Comparison of ENCODE assay signal across 1 cellular context in the genomic region with DNA sequence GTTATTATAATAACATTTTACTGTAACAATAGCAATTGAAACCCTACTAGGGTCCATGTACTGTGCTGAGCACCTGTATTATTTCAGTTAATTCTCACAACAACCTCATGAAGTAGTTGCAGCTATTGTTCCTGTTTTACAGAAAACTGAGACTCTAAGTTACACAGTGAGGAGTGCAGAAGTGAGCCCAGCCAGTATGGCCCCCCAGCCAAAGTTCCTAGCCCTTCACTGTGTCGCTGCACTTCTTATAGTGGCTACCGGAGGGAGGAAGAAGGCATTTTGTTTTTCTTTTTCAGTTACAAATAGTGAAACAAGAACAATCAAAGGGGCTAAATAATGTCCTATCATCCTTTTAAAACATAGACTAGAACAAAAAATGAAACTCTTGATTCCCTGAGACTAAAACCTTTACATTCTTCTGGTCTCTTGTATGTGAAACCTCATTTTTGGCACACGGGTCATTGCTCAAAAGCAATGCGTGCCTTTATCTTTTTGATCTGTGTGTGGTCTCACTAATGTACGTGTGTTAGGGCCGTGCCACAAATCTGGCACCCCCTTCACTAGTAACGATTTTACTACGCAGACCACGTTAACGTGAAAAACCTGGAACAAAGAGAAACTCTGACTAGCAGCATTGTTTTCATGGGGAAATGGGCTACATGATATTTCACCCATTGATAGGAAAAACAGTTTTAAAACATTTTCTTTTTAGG.
TF ChIP-seq lines count a peak whose summit lies in the region.

No MANE protein-coding gene starts in this region.

TF ChIP-seq in GM12878, 131 proteins besides CTCF, POLR2A, EP300 and RAD21 (continued from another document):
- TF ChIP-seq, protein P1, sequence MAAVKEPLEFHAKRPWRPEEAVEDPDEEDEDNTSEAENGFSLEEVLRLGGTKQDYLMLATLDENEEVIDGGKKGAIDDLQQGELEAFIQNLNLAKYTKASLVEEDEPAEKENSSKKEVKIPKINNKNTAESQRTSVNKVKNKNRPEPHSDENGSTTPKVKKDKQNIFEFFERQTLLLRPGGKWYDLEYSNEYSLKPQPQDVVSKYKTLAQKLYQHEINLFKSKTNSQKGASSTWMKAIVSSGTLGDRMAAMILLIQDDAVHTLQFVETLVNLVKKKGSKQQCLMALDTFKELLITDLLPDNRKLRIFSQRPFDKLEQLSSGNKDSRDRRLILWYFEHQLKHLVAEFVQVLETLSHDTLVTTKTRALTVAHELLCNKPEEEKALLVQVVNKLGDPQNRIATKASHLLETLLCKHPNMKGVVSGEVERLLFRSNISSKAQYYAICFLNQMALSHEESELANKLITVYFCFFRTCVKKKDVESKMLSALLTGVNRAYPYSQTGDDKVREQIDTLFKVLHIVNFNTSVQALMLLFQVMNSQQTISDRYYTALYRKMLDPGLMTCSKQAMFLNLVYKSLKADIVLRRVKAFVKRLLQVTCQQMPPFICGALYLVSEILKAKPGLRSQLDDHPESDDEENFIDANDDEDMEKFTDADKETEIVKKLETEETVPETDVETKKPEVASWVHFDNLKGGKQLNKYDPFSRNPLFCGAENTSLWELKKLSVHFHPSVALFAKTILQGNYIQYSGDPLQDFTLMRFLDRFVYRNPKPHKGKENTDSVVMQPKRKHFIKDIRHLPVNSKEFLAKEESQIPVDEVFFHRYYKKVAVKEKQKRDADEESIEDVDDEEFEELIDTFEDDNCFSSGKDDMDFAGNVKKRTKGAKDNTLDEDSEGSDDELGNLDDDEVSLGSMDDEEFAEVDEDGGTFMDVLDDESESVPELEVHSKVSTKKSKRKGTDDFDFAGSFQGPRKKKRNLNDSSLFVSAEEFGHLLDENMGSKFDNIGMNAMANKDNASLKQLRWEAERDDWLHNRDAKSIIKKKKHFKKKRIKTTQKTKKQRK (IDR thresholded peaks at IDR 0.05; ENCODE audit: low read depth, low read length) = no peak
- no peak; the same call in 1 of the 2 replicates for TF ChIP-seq SPI1 (IDR thresholded peaks at IDR 0.05; ENCODE audit: borderline replicate concordance, insufficient read depth, low read depth, low read length)
- TF ChIP-seq IRF4 (IDR thresholded peaks at IDR 0.05; ENCODE audit: low read depth, low read length) = no peak
- no peak for TF ChIP-seq SREBF1 (IDR thresholded peaks at IDR 0.05; ENCODE audit: low read length)
- TF ChIP-seq YY1 (IDR thresholded peaks at IDR 0.05; ENCODE audit: low read depth, low read length) = 0 out of 2 replicates have a peak, but pooled peaks have one; percentile 26
- peak in 1 of 2 experiments; percentile 70; a peak in 1 of 4 replicates for TF ChIP-seq BHLHE40 (IDR thresholded peaks at IDR 0.05; ENCODE audit: borderline replicate concordance in 1 of 2, low read depth in 2 of 2, low read length in 1 of 2)
- TF ChIP-seq, protein P2, sequence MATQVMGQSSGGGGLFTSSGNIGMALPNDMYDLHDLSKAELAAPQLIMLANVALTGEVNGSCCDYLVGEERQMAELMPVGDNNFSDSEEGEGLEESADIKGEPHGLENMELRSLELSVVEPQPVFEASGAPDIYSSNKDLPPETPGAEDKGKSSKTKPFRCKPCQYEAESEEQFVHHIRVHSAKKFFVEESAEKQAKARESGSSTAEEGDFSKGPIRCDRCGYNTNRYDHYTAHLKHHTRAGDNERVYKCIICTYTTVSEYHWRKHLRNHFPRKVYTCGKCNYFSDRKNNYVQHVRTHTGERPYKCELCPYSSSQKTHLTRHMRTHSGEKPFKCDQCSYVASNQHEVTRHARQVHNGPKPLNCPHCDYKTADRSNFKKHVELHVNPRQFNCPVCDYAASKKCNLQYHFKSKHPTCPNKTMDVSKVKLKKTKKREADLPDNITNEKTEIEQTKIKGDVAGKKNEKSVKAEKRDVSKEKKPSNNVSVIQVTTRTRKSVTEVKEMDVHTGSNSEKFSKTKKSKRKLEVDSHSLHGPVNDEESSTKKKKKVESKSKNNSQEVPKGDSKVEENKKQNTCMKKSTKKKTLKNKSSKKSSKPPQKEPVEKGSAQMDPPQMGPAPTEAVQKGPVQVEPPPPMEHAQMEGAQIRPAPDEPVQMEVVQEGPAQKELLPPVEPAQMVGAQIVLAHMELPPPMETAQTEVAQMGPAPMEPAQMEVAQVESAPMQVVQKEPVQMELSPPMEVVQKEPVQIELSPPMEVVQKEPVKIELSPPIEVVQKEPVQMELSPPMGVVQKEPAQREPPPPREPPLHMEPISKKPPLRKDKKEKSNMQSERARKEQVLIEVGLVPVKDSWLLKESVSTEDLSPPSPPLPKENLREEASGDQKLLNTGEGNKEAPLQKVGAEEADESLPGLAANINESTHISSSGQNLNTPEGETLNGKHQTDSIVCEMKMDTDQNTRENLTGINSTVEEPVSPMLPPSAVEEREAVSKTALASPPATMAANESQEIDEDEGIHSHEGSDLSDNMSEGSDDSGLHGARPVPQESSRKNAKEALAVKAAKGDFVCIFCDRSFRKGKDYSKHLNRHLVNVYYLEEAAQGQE (IDR thresholded peaks at IDR 0.05; ENCODE audit: low read depth, low read length) = no peak
- TF ChIP-seq TCF7 (IDR thresholded peaks at IDR 0.05; ENCODE audit: borderline replicate concordance) = 0 out of 2 replicates have a peak, but pooled peaks have one; percentile 27
- no peak for TF ChIP-seq CEBPB (IDR thresholded peaks at IDR 0.05; ENCODE audit: borderline replicate concordance in 1 of 2, low read depth in 2 of 2, low read length in 2 of 2)
- no peak for TF ChIP-seq FOXM1 (IDR thresholded peaks at IDR 0.05; ENCODE audit: low read depth, low read length)
- no peak for TF ChIP-seq ETV6 (conservative IDR thresholded peaks at IDR 0.05 in 1 of 2, IDR thresholded peaks at IDR 0.05 in 1 of 2; ENCODE audit: borderline replicate concordance in 1 of 2, low read depth in 1 of 2)
- TF ChIP-seq, protein P3, sequence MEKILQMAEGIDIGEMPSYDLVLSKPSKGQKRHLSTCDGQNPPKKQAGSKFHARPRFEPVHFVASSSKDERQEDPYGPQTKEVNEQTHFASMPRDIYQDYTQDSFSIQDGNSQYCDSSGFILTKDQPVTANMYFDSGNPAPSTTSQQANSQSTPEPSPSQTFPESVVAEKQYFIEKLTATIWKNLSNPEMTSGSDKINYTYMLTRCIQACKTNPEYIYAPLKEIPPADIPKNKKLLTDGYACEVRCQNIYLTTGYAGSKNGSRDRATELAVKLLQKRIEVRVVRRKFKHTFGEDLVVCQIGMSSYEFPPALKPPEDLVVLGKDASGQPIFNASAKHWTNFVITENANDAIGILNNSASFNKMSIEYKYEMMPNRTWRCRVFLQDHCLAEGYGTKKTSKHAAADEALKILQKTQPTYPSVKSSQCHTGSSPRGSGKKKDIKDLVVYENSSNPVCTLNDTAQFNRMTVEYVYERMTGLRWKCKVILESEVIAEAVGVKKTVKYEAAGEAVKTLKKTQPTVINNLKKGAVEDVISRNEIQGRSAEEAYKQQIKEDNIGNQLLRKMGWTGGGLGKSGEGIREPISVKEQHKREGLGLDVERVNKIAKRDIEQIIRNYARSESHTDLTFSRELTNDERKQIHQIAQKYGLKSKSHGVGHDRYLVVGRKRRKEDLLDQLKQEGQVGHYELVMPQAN (conservative IDR thresholded peaks at IDR 0.05) = no peak
- no peak for TF ChIP-seq YBX1 (IDR thresholded peaks at IDR 0.05)
- peak; percentile 56 to 68; a peak in 2 of 4 replicates for TF ChIP-seq IKZF2 (IDR thresholded peaks at IDR 0.05)
- no peak for TF ChIP-seq JUND (IDR thresholded peaks at IDR 0.05; ENCODE audit: low read depth, low read length)
- no peak for TF ChIP-seq SUZ12 (IDR thresholded peaks at IDR 0.05; ENCODE audit: unreplicated experiment)
- 0 out of 2 replicates have a peak, but pooled peaks have one; percentile 35 for TF ChIP-seq IKZF1 (conservative IDR thresholded peaks at IDR 0.05)
- TF ChIP-seq PML (IDR thresholded peaks at IDR 0.05; ENCODE audit: low read length) = no peak
- TF ChIP-seq, protein P4, sequence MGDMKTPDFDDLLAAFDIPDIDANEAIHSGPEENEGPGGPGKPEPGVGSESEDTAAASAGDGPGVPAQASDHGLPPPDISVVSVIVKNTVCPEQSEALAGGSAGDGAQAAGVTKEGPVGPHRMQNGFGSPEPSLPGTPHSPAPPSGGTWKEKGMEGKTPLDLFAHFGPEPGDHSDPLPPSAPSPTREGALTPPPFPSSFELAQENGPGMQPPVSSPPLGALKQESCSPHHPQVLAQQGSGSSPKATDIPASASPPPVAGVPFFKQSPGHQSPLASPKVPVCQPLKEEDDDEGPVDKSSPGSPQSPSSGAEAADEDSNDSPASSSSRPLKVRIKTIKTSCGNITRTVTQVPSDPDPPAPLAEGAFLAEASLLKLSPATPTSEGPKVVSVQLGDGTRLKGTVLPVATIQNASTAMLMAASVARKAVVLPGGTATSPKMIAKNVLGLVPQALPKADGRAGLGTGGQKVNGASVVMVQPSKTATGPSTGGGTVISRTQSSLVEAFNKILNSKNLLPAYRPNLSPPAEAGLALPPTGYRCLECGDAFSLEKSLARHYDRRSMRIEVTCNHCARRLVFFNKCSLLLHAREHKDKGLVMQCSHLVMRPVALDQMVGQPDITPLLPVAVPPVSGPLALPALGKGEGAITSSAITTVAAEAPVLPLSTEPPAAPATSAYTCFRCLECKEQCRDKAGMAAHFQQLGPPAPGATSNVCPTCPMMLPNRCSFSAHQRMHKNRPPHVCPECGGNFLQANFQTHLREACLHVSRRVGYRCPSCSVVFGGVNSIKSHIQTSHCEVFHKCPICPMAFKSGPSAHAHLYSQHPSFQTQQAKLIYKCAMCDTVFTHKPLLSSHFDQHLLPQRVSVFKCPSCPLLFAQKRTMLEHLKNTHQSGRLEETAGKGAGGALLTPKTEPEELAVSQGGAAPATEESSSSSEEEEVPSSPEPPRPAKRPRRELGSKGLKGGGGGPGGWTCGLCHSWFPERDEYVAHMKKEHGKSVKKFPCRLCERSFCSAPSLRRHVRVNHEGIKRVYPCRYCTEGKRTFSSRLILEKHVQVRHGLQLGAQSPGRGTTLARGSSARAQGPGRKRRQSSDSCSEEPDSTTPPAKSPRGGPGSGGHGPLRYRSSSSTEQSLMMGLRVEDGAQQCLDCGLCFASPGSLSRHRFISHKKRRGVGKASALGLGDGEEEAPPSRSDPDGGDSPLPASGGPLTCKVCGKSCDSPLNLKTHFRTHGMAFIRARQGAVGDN (IDR thresholded peaks at IDR 0.05) = peak; percentile 50; the same call in 1 of the 2 replicates
- peak; percentile 74 for TF ChIP-seq MTA2 (IDR thresholded peaks at IDR 0.05; ENCODE audit: low read depth)
- no peak for TF ChIP-seq CHD2 (IDR thresholded peaks at IDR 0.05; ENCODE audit: borderline replicate concordance, low read depth, low read length)
- no peak for TF ChIP-seq ZNF207 (IDR thresholded peaks at IDR 0.05; ENCODE audit: borderline replicate concordance)
- TF ChIP-seq EGR1 (IDR thresholded peaks at IDR 0.05; ENCODE audit: borderline replicate concordance in 1 of 2, low read depth in 2 of 2, low read length in 2 of 2) = no peak
- TF ChIP-seq DPF2 (IDR thresholded peaks at IDR 0.05) = 0 out of 2 replicates have a peak, but pooled peaks have one; percentile 27
TF ChIP-seq in GM12878: peak in this region for 11.
